ENCODE assay signal across 19 cellular contexts in the genomic region with DNA sequence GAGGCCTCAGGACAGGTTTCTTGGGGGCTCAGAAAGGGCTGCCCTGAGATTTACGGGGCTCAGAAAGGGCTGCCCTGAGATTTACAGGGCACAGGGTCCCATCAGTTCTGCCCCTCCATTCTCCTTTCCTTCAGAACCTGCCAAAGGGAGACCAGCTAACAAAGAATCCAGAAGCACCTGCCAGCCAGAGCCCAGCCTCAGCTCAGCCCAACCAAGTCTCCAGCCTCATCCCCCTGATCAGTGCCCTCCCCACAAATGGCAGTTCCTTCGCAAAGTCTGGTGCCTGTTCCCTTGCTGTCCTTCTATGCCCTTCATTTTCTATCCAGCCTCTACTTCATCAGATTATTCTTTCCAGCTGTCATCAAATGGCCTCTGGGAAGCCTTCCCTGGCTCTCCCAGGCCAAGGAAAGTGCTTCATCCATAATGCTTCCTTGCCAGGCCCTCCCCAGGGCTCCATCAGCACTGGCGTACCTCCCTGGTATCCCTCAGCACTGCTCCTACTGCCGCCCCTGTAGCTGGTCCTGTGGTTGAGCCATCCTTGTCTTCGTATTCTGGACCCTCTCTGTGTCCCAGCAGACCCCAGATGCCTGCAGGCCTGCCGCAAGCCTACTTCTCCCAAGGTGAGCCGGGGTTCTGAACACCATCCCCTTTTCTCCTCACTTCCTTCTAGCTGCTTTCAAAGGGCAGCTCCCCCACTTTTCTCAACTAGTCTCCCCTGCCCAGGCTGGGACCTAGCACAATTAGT.
A peak's percentile ranks its signal among the peaks of the same experiment; 100 is the strongest.
DNase-seq lines count a peak whose midpoint lies in the region; TF ChIP-seq lines count a peak whose summit lies in the region.
"Had no signal": no experiment of that assay in that cellular context is flagged by ENCODE, and none has a peak within 500 bp of the region (broad histone marks: within the 10 kb centered on the region; RNA-seq: fewer than 3 reads in every experiment).

No MANE protein-coding gene starts in this region.

- no peak overlapping the region for H4K5ac ChIP-seq in H9 (ENCODE audit: insufficient read length, low read depth, low read length)

- H3K79me2 ChIP-seq in H9 (ENCODE audit: insufficient read depth, low read length): no peaks in the 10 kb centered on the region

- no peak overlapping the region for H3T11ph ChIP-seq in H9 (ENCODE audit: low read length)

- no peaks in the 10 kb centered on the region for H3K27me3 ChIP-seq in BLaER1 treated with 17β-estradiol and CSF1 and Interleukin-3, amounts not matched to agents 10 nM and 100 nM
- no peaks in the 10 kb centered on the region for H3K27me3 ChIP-seq in CD4-positive, alpha-beta memory T cell (ENCODE audit: insufficient read depth, low read length)
- no peaks in the 10 kb centered on the region for H3K27me3 ChIP-seq in mesenchymal stem cell (ENCODE audit: control insufficient read depth in 1 of 2, insufficient read depth in 1 of 2, low read length in 2 of 2)
- no peaks in the 10 kb centered on the region for H3K27me3 ChIP-seq in H9 (ENCODE audit: insufficient read depth, low read length)
- H3K27me3 ChIP-seq: body of pancreas, ovary, SJCRH30 had no signal

- peak overlapping the region in 5 of 11 experiments; percentile 6 to 28 (median 9); a peak in 5 of 22 replicates for H3K27ac ChIP-seq in BLaER1 treated with 17β-estradiol and CSF1 and Interleukin-3, amounts not matched to agents 10 nM and 100 nM
- no peak overlapping the region for H3K27ac ChIP-seq in CD4-positive, alpha-beta memory T cell (ENCODE audit: low read depth, low read length)
- H3K27ac ChIP-seq in mesenchymal stem cell (ENCODE audit: low read length, poor library complexity, severe bottlenecking) (no peak overlapping the region), H9 (ENCODE audit: insufficient read length, low read depth, low read length) (no peak overlapping the region)
- H3K27ac ChIP-seq: ovary, SJCRH30 had no signal

- POLR2A ChIA-PET in CD4-positive, alpha-beta memory T cell (lab: Charles Lee; ENCODE audit: partially characterized antibody): interaction anchor here (1.0 kb wide), 1 partner anchor 106 kb away, joined by 3 read pairs; no protein-coding TSS in a partner anchor

- H4K8ac ChIP-seq in mesenchymal stem cell (ENCODE audit: low read length) (peak overlapping the region; percentile 40), H9 (replicated peaks; ENCODE audit: insufficient read length, low read depth, low read length) (no peak overlapping the region)

- H3K14ac ChIP-seq in mesenchymal stem cell (ENCODE audit: low read length in 2 of 2) (no peak overlapping the region), H9 (ENCODE audit: insufficient read depth, low read length) (no peak overlapping the region; the same call in 1 of the 2 replicates)

- peak overlapping the region in 5 of 7 donors; percentile 2 to 81 (median 44) for H3K27ac Mint-ChIP-seq in CD4-positive, alpha-beta memory T cell
- peak overlapping the region; percentile 14 for H3K27ac Mint-ChIP-seq in activated naive CD8-positive, alpha-beta T cell treated with anti-CD3 and anti-CD28 coated beads for 36 hours
- H3K27ac Mint-ChIP-seq in H9: 0 out of 7 replicates have a peak overlapping the region, but pooled peaks of 1 of the 3 experiments have one; percentile 44
- H3K27ac Mint-ChIP-seq: B cell had no signal

- H3K23me2 ChIP-seq in H9 (ENCODE audit: insufficient read length, low read depth, low read length, poor library complexity, severe bottlenecking): no peaks in the 10 kb centered on the region

- H4K91ac ChIP-seq in mesenchymal stem cell (ENCODE audit: low read length): no peak overlapping the region
- no peak overlapping the region for H4K91ac ChIP-seq in H9 (ENCODE audit: insufficient read length, low read depth, low read length)

- H3K27me3 Mint-ChIP-seq in CD4-positive, alpha-beta memory T cell: no peaks in the 10 kb centered on the region
- H3K27me3 Mint-ChIP-seq in activated naive CD8-positive, alpha-beta T cell treated with anti-CD3 and anti-CD28 coated beads for 36 hours: no peaks in the 10 kb centered on the region
- H3K27me3 Mint-ChIP-seq in H9 (ENCODE audit: low read depth): peaks cover 2% of the 10 kb centered on the region

- H3K9me3 ChIP-seq in BLaER1 treated with 17β-estradiol and CSF1 and Interleukin-3, amounts not matched to agents 10 nM and 100 nM (replicated peaks in 1 of 11): peaks cover 0 to 18% (median 11%) of the 10 kb centered on the region in 11 experiments; a peak in 15 of 22 replicates
- no peaks in the 10 kb centered on the region for H3K9me3 ChIP-seq in CD4-positive, alpha-beta memory T cell (ENCODE audit: control insufficient read depth in 1 of 2, low read length in 2 of 2)
- no peaks in the 10 kb centered on the region for H3K9me3 ChIP-seq in mesenchymal stem cell (ENCODE audit: control insufficient read depth, low read length)
- H3K9me3 ChIP-seq in H9 (ENCODE audit: control insufficient read depth, low read depth, low read length): no peaks in the 10 kb centered on the region
- H3K9me3 ChIP-seq: body of pancreas, ovary had no signal

- H3K4ac ChIP-seq in mesenchymal stem cell (ENCODE audit: low read depth in 1 of 2, low read length in 2 of 2) (peak overlapping the region in 1 of 2 experiments; percentile 40), H9 (ENCODE audit: low read depth, low read length) (no peak overlapping the region)

- H2BK12ac ChIP-seq in mesenchymal stem cell (ENCODE audit: low read length in 2 of 2) (peak overlapping the region; percentile 0 to 38), H9 (ENCODE audit: insufficient read length, low read depth, low read length) (no peak overlapping the region)

- H2BK20ac ChIP-seq in H9 (ENCODE audit: low read depth, low read length, poor library complexity, severe bottlenecking): no peak overlapping the region

- H2BK120ac ChIP-seq in mesenchymal stem cell (ENCODE audit: low read depth, low read length): no peak overlapping the region
- H2BK120ac ChIP-seq in H9 (ENCODE audit: low read depth, low read length, poor library complexity, severe bottlenecking): no peak overlapping the region

- H3K79me1 ChIP-seq in mesenchymal stem cell (replicated peaks; ENCODE audit: low read length, poor library complexity, severe bottlenecking) (no peaks in the 10 kb centered on the region), H9 (ENCODE audit: insufficient read depth, low read depth, low read length, poor library complexity, severe bottlenecking) (no peaks in the 10 kb centered on the region)

- H4K20me1 ChIP-seq in BLaER1 treated with 17β-estradiol and CSF1 and Interleukin-3, amounts not matched to agents 10 nM and 100 nM: no peaks in the 10 kb centered on the region
- no peaks in the 10 kb centered on the region for H4K20me1 ChIP-seq in H9 (ENCODE audit: control insufficient read depth, insufficient read depth, insufficient read length)

- CTCF ChIA-PET in CD4-positive, alpha-beta memory T cell (lab: Charles Lee; ENCODE audit: partially characterized antibody): no interaction called here

- H3K18ac ChIP-seq in mesenchymal stem cell (ENCODE audit: low read depth in 1 of 2, low read length in 2 of 2) (no peak overlapping the region), H9 (ENCODE audit: insufficient read length, low read depth, low read length) (no peak overlapping the region)

- peak overlapping the region in 1 of 11 experiments; percentile 12; a peak in 1 of 22 replicates for H3K9ac ChIP-seq in BLaER1 treated with 17β-estradiol and CSF1 and Interleukin-3, amounts not matched to agents 10 nM and 100 nM
- H3K9ac ChIP-seq in mesenchymal stem cell (ENCODE audit: low read length) (no peak overlapping the region), H9 (ENCODE audit: extremely low read depth, insufficient read length, low read length) (no peak overlapping the region)

- H3K36me3 Mint-ChIP-seq in CD4-positive, alpha-beta memory T cell: no peaks in the 10 kb centered on the region
- no peaks in the 10 kb centered on the region for H3K36me3 Mint-ChIP-seq in activated naive CD8-positive, alpha-beta T cell treated with anti-CD3 and anti-CD28 coated beads for 36 hours
- peaks cover 0 to 5% (median 0%) of the 10 kb centered on the region in 3 experiments; a peak in 3 of 7 replicates for H3K36me3 Mint-ChIP-seq in H9 (ENCODE audit: insufficient read depth in 1 of 3, low read depth in 3 of 3)

- no peak for DNase-seq in CD4-positive, alpha-beta memory T cell
- no peak for DNase-seq in activated naive CD8-positive, alpha-beta T cell treated with anti-CD3 and anti-CD28 coated beads for 36 hours
- no peak for DNase-seq in mesenchymal stem cell
- no peak for DNase-seq in DMS153 treated with DMSO at 0.1 percent for 48 hours (lab: John Stamatoyannopoulos, UW; ENCODE audit: unreplicated experiment)
- no peak for DNase-seq in 8988T
- no peak for DNase-seq in H9
- DNase-seq: activated naive CD4-positive, alpha-beta T cell; body of pancreas; cortex of kidney; GF-D8; NCI-H1417; NCI-H748 treated with DMSO at 0.1 percent for 48 hours; OCI-M1; ovary; SJCRH30; stimulated activated CD4-positive, alpha-beta T cell treated with anti-CD3 and anti-CD28 coated beads, Interleukin-2, amount 100 ng/mL, for 48 hours; T-helper 9 cell had no signal

- H3K4me3 Mint-ChIP-seq in CD4-positive, alpha-beta memory T cell: no peak overlapping the region
- H3K4me3 Mint-ChIP-seq in activated naive CD8-positive, alpha-beta T cell treated with anti-CD3 and anti-CD28 coated beads for 36 hours: no peak overlapping the region
- no peak overlapping the region for H3K4me3 Mint-ChIP-seq in H9
- H3K4me3 Mint-ChIP-seq: B cell had no signal

- no peak overlapping the region for H3K56ac ChIP-seq in H9 (ENCODE audit: insufficient read length, low read depth, low read length)

- H2BK5ac ChIP-seq in mesenchymal stem cell (ENCODE audit: low read depth, low read length, poor library complexity, severe bottlenecking) (no peak overlapping the region), H9 (ENCODE audit: insufficient read length, low read length) (no peak overlapping the region)

- peaks cover 18 to 37% (median 29%) of the 10 kb centered on the region in 10 experiments for H3K4me1 ChIP-seq in BLaER1 treated with 17β-estradiol and CSF1 and Interleukin-3, amounts not matched to agents 10 nM and 100 nM
- H3K4me1 ChIP-seq in CD4-positive, alpha-beta memory T cell (ENCODE audit: insufficient read depth, low read length): peaks cover 11% of the 10 kb centered on the region
- H3K4me1 ChIP-seq in mesenchymal stem cell (ENCODE audit: control insufficient read depth, insufficient read depth, low read depth, low read length) (peaks cover 6% of the 10 kb centered on the region), H9 (ENCODE audit: insufficient read depth, low read length) (no peaks in the 10 kb centered on the region)
- H3K4me1 ChIP-seq: body of pancreas, SJCRH30 had no signal

- no peaks in the 10 kb centered on the region for H3K36me3 ChIP-seq in BLaER1 treated with 17β-estradiol and CSF1 and Interleukin-3, amounts not matched to agents 10 nM and 100 nM
- no peaks in the 10 kb centered on the region for H3K36me3 ChIP-seq in CD4-positive, alpha-beta memory T cell (ENCODE audit: insufficient read depth, low read length)
- no peaks in the 10 kb centered on the region for H3K36me3 ChIP-seq in mesenchymal stem cell (ENCODE audit: control insufficient read depth in 1 of 2, insufficient read depth in 2 of 2, low read depth in 1 of 2, low read length in 2 of 2)
- H3K36me3 ChIP-seq: ovary, SJCRH30 had no signal

- peaks cover 0 to 2% (median 0%) of the 10 kb centered on the region in 8 donors for H3K9me3 Mint-ChIP-seq in CD4-positive, alpha-beta memory T cell
- H3K9me3 Mint-ChIP-seq in activated naive CD8-positive, alpha-beta T cell treated with anti-CD3 and anti-CD28 coated beads for 36 hours: peaks cover 3% of the 10 kb centered on the region
- peaks cover 0 to 6% of the 10 kb centered on the region in 2 experiments; a peak in 3 of 5 replicates for H3K9me3 Mint-ChIP-seq in H9

- peak overlapping the region in 10 of 11 experiments; percentile 25 to 72 (median 47); a peak in 13 of 22 replicates for H3K4me2 ChIP-seq in BLaER1 treated with 17β-estradiol and CSF1 and Interleukin-3, amounts not matched to agents 10 nM and 100 nM
- H3K4me2 ChIP-seq in mesenchymal stem cell (ENCODE audit: low read length, poor library complexity, severe bottlenecking): no peak overlapping the region
- H3K4me2 ChIP-seq in H9 (ENCODE audit: insufficient read depth, insufficient read length, low read length): no peak overlapping the region

- WGBS in mesenchymal stem cell: 89% methylated on average over 7 of the region's 7 CpGs
- no CpG with 5 or more reads among the region's 7 CpGs for WGBS in H9 (ENCODE audit: extremely low coverage, insufficient read length, low lambda C conversion rate)

- peaks cover 21 to 35% (median 26%) of the 10 kb centered on the region in 4 donors for H3K4me1 Mint-ChIP-seq in CD4-positive, alpha-beta memory T cell
- H3K4me1 Mint-ChIP-seq in activated naive CD8-positive, alpha-beta T cell treated with anti-CD3 and anti-CD28 coated beads for 36 hours: peaks cover 20% of the 10 kb centered on the region
- H3K4me1 Mint-ChIP-seq in H9: peaks cover 5 to 9% of the 10 kb centered on the region in 2 experiments

- H3K23ac ChIP-seq in mesenchymal stem cell (ENCODE audit: low read length in 2 of 2) (no peak overlapping the region), H9 (ENCODE audit: insufficient read length, low read depth, low read length) (no peak overlapping the region)

- no peak for TF ChIP-seq CTCF in H9 (conservative IDR thresholded peaks at IDR 0.05)

- intact Hi-C loops in CD4-positive, alpha-beta memory T cell (cut with micrococcal nuclease): no loop called here

- no peak overlapping the region for H3K4me3 ChIP-seq in BLaER1 treated with 17β-estradiol and CSF1 and Interleukin-3, amounts not matched to agents 10 nM and 100 nM
- no peak overlapping the region for H3K4me3 ChIP-seq in CD4-positive, alpha-beta memory T cell (ENCODE audit: low read length in 2 of 2)
- no peak overlapping the region for H3K4me3 ChIP-seq in mesenchymal stem cell (ENCODE audit: insufficient read depth in 1 of 2, low read depth in 1 of 2, low read length in 2 of 2)
- H3K4me3 ChIP-seq: body of pancreas, ovary, SJCRH30 had no signal

- no peak overlapping the region for H2AK5ac ChIP-seq in mesenchymal stem cell (ENCODE audit: low read length, severe bottlenecking)
- H2AK5ac ChIP-seq in H9 (ENCODE audit: insufficient read length, low read length): no peak overlapping the region

- H2BK15ac ChIP-seq in mesenchymal stem cell (ENCODE audit: low read depth, poor library complexity, severe bottlenecking) (peak overlapping the region; percentile 30), H9 (ENCODE audit: low read depth, low read length) (no peak overlapping the region)

- H2AFZ ChIP-seq in mesenchymal stem cell (ENCODE audit: low read depth, low read length) (no peak overlapping the region), H9 (ENCODE audit: low read length) (no peak overlapping the region)

Comparison
In these comparisons a context has a peak if more than half of its experiments do, and no peak if none do; other contexts are left out.
1. H3K4me2 ChIP-seq: peak in BLaER1 treated with 17β-estradiol and CSF1 and Interleukin-3, amounts not matched to agents 10 nM and 100 nM (10 of 11); none in mesenchymal stem cell (single experiment) and H9 (single experiment).